ENCODE assay signal across 16 cellular contexts in the genomic region with DNA sequence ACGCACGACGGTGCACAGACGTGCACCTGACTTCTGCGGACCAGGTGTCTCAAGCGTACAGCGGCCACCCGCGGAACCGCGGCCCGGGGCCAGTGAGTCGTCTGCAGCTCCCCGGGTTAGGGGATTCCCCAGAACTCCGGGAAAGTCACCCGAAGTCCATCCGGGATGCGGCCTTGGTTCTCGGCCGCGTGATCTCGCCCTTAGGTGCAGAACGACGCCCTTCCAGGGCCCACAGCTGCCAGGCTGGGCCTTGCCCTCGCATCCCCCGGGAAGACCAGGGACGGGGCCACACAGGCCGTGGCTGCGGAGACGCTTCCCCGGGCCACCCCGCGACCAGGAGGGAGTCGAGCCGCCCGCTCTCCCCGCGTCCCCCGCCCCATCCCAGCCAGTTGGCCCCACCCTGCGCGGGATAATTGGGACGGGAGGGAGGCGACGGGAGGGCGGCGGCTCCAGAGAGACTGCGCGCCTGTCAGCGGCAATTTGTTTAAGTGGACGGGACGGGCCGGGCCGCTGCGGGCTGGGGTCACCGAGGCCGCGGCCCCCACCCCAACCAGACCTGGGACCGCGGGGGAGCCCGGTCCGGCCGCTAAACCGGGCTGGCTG. TPM values are rescaled to one million over a fixed set of nuclear protein-coding genes. Genes with fewer than 3 reads are reported as not detected.
A peak's percentile ranks its signal among the peaks of the same experiment; 100 is the strongest.
DNase-seq lines count a peak whose midpoint lies in the region; ATAC-seq, FAIRE-seq and TF ChIP-seq lines count a peak whose summit lies in the region.
"Had no signal": no experiment of that assay in that cellular context is flagged by ENCODE, and none has a peak within 500 bp of the region (broad histone marks: within the 10 kb centered on the region; RNA-seq: fewer than 3 reads in every experiment).

No MANE protein-coding gene starts in this region.

- SMC1A ChIA-PET in GM12878 (lab: Charles Lee; ENCODE audit: uncharacterized antibody, unreplicated experiment): no interaction called here

- H3K9me3 ChIP-seq in GM23248 (ENCODE audit: low read depth) (no peaks in the 10 kb centered on the region), GM12878 (replicated peaks; ENCODE audit: control insufficient read depth, insufficient read depth, low read length) (no peaks in the 10 kb centered on the region; the same call in 2 of the 3 replicates), iPS-18c (ENCODE audit: control insufficient read depth, insufficient read depth, low read length) (peaks cover 5% of the 10 kb centered on the region), PC-9 (ENCODE audit: insufficient read depth, low read depth) (no peaks in the 10 kb centered on the region)

- no peak for TF ChIP-seq RAD21 in GM12878 (IDR thresholded peaks at IDR 0.05; ENCODE audit: insufficient read depth, low read depth, low read length)

- 0 out of 2 replicates have a peak, but pooled peaks cover under 1% of the 10 kb centered on the region for H3K4me1 ChIP-seq in GM23248 (ENCODE audit: insufficient read depth)
- no peaks in the 10 kb centered on the region for H3K4me1 ChIP-seq in GM12878 (ENCODE audit: control insufficient read depth, insufficient read depth, low read length)
- peaks cover 6% of the 10 kb centered on the region; the same call in 1 of the 2 replicates for H3K4me1 ChIP-seq in PC-9 (replicated peaks; ENCODE audit: insufficient read depth)

- H4K20me1 ChIP-seq in GM23248 (ENCODE audit: insufficient read depth) (no peaks in the 10 kb centered on the region), GM12878 (ENCODE audit: control insufficient read depth, insufficient read depth) (no peaks in the 10 kb centered on the region), PC-9 (ENCODE audit: insufficient read depth) (no peaks in the 10 kb centered on the region)

- RAD21 ChIA-PET in GM12878 (lab: Charles Lee; ENCODE audit: unreplicated experiment): no interaction called here

- CTCF ChIA-PET in GM12878 (lab: Yijun Ruan, JAX) (interaction anchor here (0.5 kb wide), 1 partner anchor 983 kb away, joined by 3 read pairs; no protein-coding TSS in a partner anchor), PC-9 (lab: Charles Lee) (no interaction called here)

- FAIRE-seq in GM12878 (lab: Jason Lieb, UNC): no peak
- FAIRE-seq: endometrium, islet of Langerhans had no signal

- TF ChIP-seq EP300 in GM12878 (IDR thresholded peaks at IDR 0.05; ENCODE audit: borderline replicate concordance in 1 of 2, control insufficient read depth in 1 of 2, low read depth in 2 of 2, low read length in 2 of 2): no peak

- H3K27me3 ChIP-seq in GM23248 (replicated peaks; ENCODE audit: insufficient read depth) (no peaks in the 10 kb centered on the region), GM12878 (replicated peaks in 1 of 2; ENCODE audit: control insufficient read depth in 2 of 2, insufficient read depth in 2 of 2, low read length in 1 of 2) (peaks cover 8 to 21% of the 10 kb centered on the region in 2 experiments), PC-9 (ENCODE audit: insufficient read depth, low read depth) (no peaks in the 10 kb centered on the region)

- TF ChIP-seq CTCF in GM12878 (IDR thresholded peaks at IDR 0.05 in 2 of 3, conservative IDR thresholded peaks at IDR 0.05 in 1 of 3; ENCODE audit: control insufficient read depth in 2 of 3, extremely low read depth in 1 of 3, insufficient read depth in 1 of 3, low read depth in 3 of 3, low read length in 3 of 3): no peak
- no peak for TF ChIP-seq CTCF in PC-9 (conservative IDR thresholded peaks at IDR 0.05)

- in situ Hi-C loops in GM23248 (cut with MboI) (loop anchor here (10.0 to 25.0 kb wide), 2 partner anchors 381 to 684 kb away; no protein-coding TSS in a partner anchor), GM12878 (cut with MboI) (no loop called here)

- TF ChIP-seq POLR2A in GM12878 (IDR thresholded peaks at IDR 0.05; ENCODE audit: low read depth, low read length): no peak

- intact Hi-C loops in GM12878 (cut with micrococcal nuclease; ENCODE audit: unreplicated experiment) (no loop called here), PC-9 (cut with micrococcal nuclease; ENCODE audit: unreplicated experiment) (no loop called here)

- POLR2A ChIA-PET in GM12878 (lab: Charles Lee): no interaction called here
- POLR2A ChIA-PET in PC-9 (lab: Charles Lee; ENCODE audit: unreplicated experiment): no interaction called here

- H3K4me2 ChIP-seq in GM23248 (ENCODE audit: unreplicated experiment) (peak overlapping the region; percentile 83), GM12878 (ENCODE audit: control insufficient read depth, insufficient read depth) (no peak overlapping the region), PC-9 (no peak overlapping the region)

- WGBS in GM23248 (ENCODE audit: low coverage in 1 of 2, low lambda C conversion rate in 2 of 2, missing lambda C conversion rate in 2 of 2), 2 experiments: 22 to 35% methylated on average over 28 to 49 of the region's 63 CpGs
- WGBS in GM12878 (ENCODE audit: insufficient coverage, insufficient replicate concordance, low lambda C conversion rate, missing lambda C conversion rate): 51% methylated on average over 49 of the region's 63 CpGs

- H3F3A ChIP-seq in GM23248 (ENCODE audit: insufficient read depth) (no peaks in the 10 kb centered on the region), PC-9 (ENCODE audit: insufficient read depth, low read depth) (peaks cover 6% of the 10 kb centered on the region; the same call in 1 of the 2 replicates)

- H3K36me3 ChIP-seq in GM23248 (ENCODE audit: low read depth) (no peaks in the 10 kb centered on the region), GM12878 (ENCODE audit: control insufficient read depth in 2 of 2, insufficient read depth in 2 of 2, low read length in 1 of 2) (no peaks in the 10 kb centered on the region; a peak in 1 of 4 replicates), PC-9 (ENCODE audit: low read depth) (no peaks in the 10 kb centered on the region)

- H3K9ac ChIP-seq in GM23248 (no peak overlapping the region), GM12878 (ENCODE audit: control insufficient read depth, insufficient read depth, low read length) (no peak overlapping the region)

- H3K4me3 ChIP-seq in GM23248 (no peak overlapping the region), GM12878 (no peak overlapping the region), iPS-18c (ENCODE audit: insufficient read depth, low read depth, low read length) (peak overlapping the region; percentile 34), skeletal muscle cell (ENCODE audit: low read depth, low read length) (peak overlapping the region; percentile 34), PC-9 (no peak overlapping the region)

- H3K27ac ChIP-seq in GM23248 (no peak overlapping the region), GM12878 (ENCODE audit: control insufficient read depth, insufficient read depth) (no peak overlapping the region), PC-9 (no peak overlapping the region)

- H2AFZ ChIP-seq in GM23248 (peak overlapping the region; percentile 80; the same call in 1 of the 2 replicates), GM12878 (ENCODE audit: control insufficient read depth, low read depth, low read length) (no peak overlapping the region), PC-9 (no peak overlapping the region)

- H3K9me2 ChIP-seq in GM23248 (ENCODE audit: insufficient read depth) (no peaks in the 10 kb centered on the region), PC-9 (ENCODE audit: insufficient read depth) (no peaks in the 10 kb centered on the region)

- BruUV-seq in GM12878 (replicated peaks; lab: Mats Ljungman, UMichigan): no TSS peak
- BruUV-seq in PC-9 (replicated peaks; lab: Mats Ljungman, UMichigan): no TSS peak

- H3K79me2 ChIP-seq in GM23248 (ENCODE audit: insufficient read depth) (peaks cover 22% of the 10 kb centered on the region), GM12878 (ENCODE audit: control insufficient read depth, insufficient read depth, low read length) (no peaks in the 10 kb centered on the region), PC-9 (ENCODE audit: low read depth) (no peaks in the 10 kb centered on the region)

- DNase-seq in GM23248 (peak; percentile 22), GM12878 (ENCODE audit: low read depth, low spot score) (no peak), skeletal muscle cell (ENCODE audit: low read depth) (no peak), PC-9 (no peak), NCI-H748 (lab: John Stamatoyannopoulos, UW; ENCODE audit: unreplicated experiment) (no peak)
- DNase-seq: activated CD8-positive, alpha-beta T cell treated with anti-CD3 and anti-CD28 coated beads for 36 hours; C1 segment of cervical spinal cord; NCI-H524 treated with DMSO at 0.1 percent for 48 hours; SW 1271 had no signal

- no peak for ATAC-seq in GM12878
- ATAC-seq in GM18498 (IDR thresholded peaks at IDR 0.05; ENCODE audit: unreplicated experiment): no peak
- no peak for ATAC-seq in GM19452 (IDR thresholded peaks at IDR 0.05; ENCODE audit: unreplicated experiment)
- ATAC-seq: activated CD8-positive, alpha-beta T cell treated with anti-CD3 and anti-CD28 coated beads for 36 hours had no signal

RNA-seq across cellular contexts. Expression of gene TBX2, which starts 3.6 kb away (rescaled TPM):
- total RNA-seq in GM23248 (2014; rRNA removed; shearing (Covaris generic)): 9.9 and 11.1 TPM in 2 replicates
- polyA plus RNA-seq in GM23248 (2016; fragmentation: Nextera tagmentation; extraction: Ambion mirVana): 1.7 and 2.1 TPM in 2 replicates
- not detected in 2 replicates for total RNA-seq in GM12878 (2013; cell fraction: nucleolus; rRNA removed)
- total RNA-seq in GM12878 (2014; rRNA removed): not detected in 2 replicates
- total RNA-seq in GM12878 (2014; rRNA removed; fragmentation: Illumina TruSeq; extraction: Trizol): not detected in 2 replicates
- 0.11 and 0.13 TPM in 2 replicates for total RNA-seq in GM12878 (2021)
- not detected for polyA plus RNA-seq in GM12878 (2011; ENCODE audit: low read depth)
- not detected in 2 replicates for polyA plus RNA-seq in GM12878 (2011; rRNA removed)
- not detected in 2 replicates for polyA plus RNA-seq in GM12878 (2011; cell fraction: cytosol; rRNA removed)
- not detected in 2 replicates for polyA plus RNA-seq in GM12878 (2011; cell fraction: nucleus; rRNA removed)
- not detected in 2 replicates for polyA plus RNA-seq in GM12878 (2012)
- not detected in 2 replicates for polyA plus RNA-seq in GM12878 (2014; fragmentation: Illumina TruSeq; extraction: Trizol)
- not detected for polyA plus RNA-seq in GM12878 (2014; fragmentation: Nextera tagmentation; extraction: Ambion mirVana)
- polyA plus RNA-seq in GM12878 (2014; rRNA removed): not detected in 2 replicates
- not detected for polyA plus RNA-seq in GM12878 (2016; fragmentation: Nextera tagmentation; extraction: Ambion mirVana)
- polyA minus RNA-seq in GM12878 (2011; rRNA and poly(A)+ RNA removed): not detected in 2 replicates
- not detected in 2 replicates for polyA minus RNA-seq in GM12878 (2011; cell fraction: cytosol; rRNA and poly(A)+ RNA removed)
- polyA minus RNA-seq in GM12878 (2011; cell fraction: nucleus; rRNA and poly(A)+ RNA removed): not detected in 2 replicates
- total RNA-seq in PC-9 (2021): 0.44 and 0.60 TPM in 2 replicates
- total RNA-seq: activated CD8-positive, alpha-beta T cell treated with anti-CD3 and anti-CD28 coated beads for 36 hours had no signal

RNA-seq across cellular contexts. Expression of gene TBX4, which starts 56.1 kb away (rescaled TPM):
- total RNA-seq in GM23248 (2014; rRNA removed; shearing (Covaris generic)): not detected in 2 replicates
- polyA plus RNA-seq in GM23248 (2016; fragmentation: Nextera tagmentation; extraction: Ambion mirVana): not detected in 2 replicates
- not detected in 2 replicates for total RNA-seq in GM12878 (2013; cell fraction: nucleolus; rRNA removed)
- total RNA-seq in GM12878 (2014; rRNA removed): not detected in 2 replicates
- not detected in 2 replicates for total RNA-seq in GM12878 (2014; rRNA removed; fragmentation: Illumina TruSeq; extraction: Trizol)
- total RNA-seq in GM12878 (2021): not detected in 2 replicates
- polyA plus RNA-seq in GM12878 (2011; ENCODE audit: low read depth): not detected
- polyA plus RNA-seq in GM12878 (2011; rRNA removed): not detected in 2 replicates
- polyA plus RNA-seq in GM12878 (2011; cell fraction: cytosol; rRNA removed): 0.03 TPM in 1 of 2 replicates, not detected in the other
- polyA plus RNA-seq in GM12878 (2011; cell fraction: nucleus; rRNA removed): 0.06 TPM in 1 of 2 replicates, not detected in the other
- polyA plus RNA-seq in GM12878 (2012): 0.07 TPM in 1 of 2 replicates, not detected in the other
- polyA plus RNA-seq in GM12878 (2014; fragmentation: Illumina TruSeq; extraction: Trizol): 0.01 TPM in 1 of 2 replicates, not detected in the other
- polyA plus RNA-seq in GM12878 (2014; fragmentation: Nextera tagmentation; extraction: Ambion mirVana): not detected
- not detected in 2 replicates for polyA plus RNA-seq in GM12878 (2014; rRNA removed)
- not detected for polyA plus RNA-seq in GM12878 (2016; fragmentation: Nextera tagmentation; extraction: Ambion mirVana)
- 0.15 TPM in 1 of 2 replicates, not detected in the other for polyA minus RNA-seq in GM12878 (2011; rRNA and poly(A)+ RNA removed)
- not detected in 2 replicates for polyA minus RNA-seq in GM12878 (2011; cell fraction: cytosol; rRNA and poly(A)+ RNA removed)
- polyA minus RNA-seq in GM12878 (2011; cell fraction: nucleus; rRNA and poly(A)+ RNA removed): not detected in 2 replicates
- total RNA-seq in PC-9 (2021): 0.88 TPM in 1 of 2 replicates, not detected in the other
- total RNA-seq: activated CD8-positive, alpha-beta T cell treated with anti-CD3 and anti-CD28 coated beads for 36 hours; H4; osteocyte had no signal

Comparison
In these comparisons a context has a peak if more than half of its experiments do, and no peak if none do; other contexts are left out.
1. H3K4me3 ChIP-seq: peak in iPS-18c (single experiment) and skeletal muscle cell (single experiment); none in GM23248 (single experiment), GM12878 (single experiment) and PC-9 (single experiment).